In genomic region chr1:32863516-32864245, GRCh38 we compare ENCODE assay signal across 19 cellular contexts. TPM values are rescaled to one million over a fixed set of nuclear protein-coding genes. Genes with fewer than 3 reads are reported as not detected.
DNase-seq lines count a peak whose midpoint lies in the region; TF ChIP-seq lines count a peak whose summit lies in the region.
"Had no signal": no experiment of that assay in that cellular context is flagged by ENCODE, and none has a peak within 500 bp of the region (broad histone marks: within the 10 kb centered on the region; RNA-seq: fewer than 3 reads in every experiment).

No MANE protein-coding gene starts in this region.

- POLR2A ChIA-PET in activated CD4-positive, alpha-beta memory T cell treated with anti-CD3 and anti-CD28 coated beads for 36 hours (lab: Charles Lee) = interaction anchor here (0.6 kb wide), 1 partner anchor 27 kb away, joined by 3 read pairs; no protein-coding TSS in a partner anchor
- POLR2A ChIA-PET in activated CD4-positive, alpha-beta memory T cell treated with anti-CD3 and anti-CD28 coated beads, Interleukin-2, amount 10 ng/mL, durations not matched to agents 7 days and 5 days (lab: Charles Lee) = no interaction called here
- POLR2A ChIA-PET in HEK293 (lab: Yijun Ruan, JAX) = no interaction called here

- H3K79me2 ChIP-seq in neural progenitor cell (ENCODE audit: low read depth) = no peaks in the 10 kb centered on the region

- H3K4me3 ChIP-seq in HEK293 (ENCODE audit: low read depth, low read length) = no peak overlapping the region
- H3K4me3 ChIP-seq in coronary artery = no peak overlapping the region
- H3K4me3 ChIP-seq in neural progenitor cell = no peak overlapping the region
- no peak overlapping the region for H3K4me3 ChIP-seq in WERI-Rb-1 (ENCODE audit: low read depth, low read length)
- H3K4me3 ChIP-seq: MG63 had no signal

- H3K9me3 ChIP-seq in HEK293 (ENCODE audit: control insufficient read depth, insufficient read depth, low read depth, low read length) (no peaks in the 10 kb centered on the region), neural progenitor cell (ENCODE audit: low read depth) (no peaks in the 10 kb centered on the region), WERI-Rb-1 (ENCODE audit: severe bottlenecking) (no peaks in the 10 kb centered on the region)
- H3K9me3 ChIP-seq: Caco-2, MG63 had no signal

- no peaks in the 10 kb centered on the region for H3K9me3 Mint-ChIP-seq in activated CD4-positive, alpha-beta memory T cell treated with anti-CD3 and anti-CD28 coated beads for 36 hours
- H3K9me3 Mint-ChIP-seq in activated CD4-positive, alpha-beta memory T cell treated with anti-CD3 and anti-CD28 coated beads, Interleukin-2, amount 10 ng/mL, durations not matched to agents 7 days and 5 days = no peaks in the 10 kb centered on the region
- no peaks in the 10 kb centered on the region for H3K9me3 Mint-ChIP-seq in neural progenitor cell
- H3K9me3 Mint-ChIP-seq: CD4-positive, CD25-positive, alpha-beta regulatory T cell had no signal

- H3K27ac ChIP-seq in HEK293 (ENCODE audit: extremely low read depth, low read depth, low read length) (no peak overlapping the region), coronary artery (peak overlapping the region; percentile 49 to 65), neural progenitor cell (peak overlapping the region; percentile 29), WERI-Rb-1 (no peak overlapping the region)
- H3K27ac ChIP-seq: 22Rv1 had no signal

- TF ChIP-seq CTCF in HEK293 (tag by site-specific recombination; IDR thresholded peaks at IDR 0.05) (no peak), coronary artery (IDR thresholded peaks at IDR 0.05) (no peak), neural progenitor cell (IDR thresholded peaks at IDR 0.05) (no peak), WERI-Rb-1 (IDR thresholded peaks at IDR 0.05; ENCODE audit: low read depth, low read length) (no peak)

- H3K27me3 ChIP-seq in neural progenitor cell (no peaks in the 10 kb centered on the region), WERI-Rb-1 (ENCODE audit: insufficient read depth, low read depth, severe bottlenecking) (no peaks in the 10 kb centered on the region)
- H3K27me3 ChIP-seq: MG63 had no signal

- H3K4me2 ChIP-seq in neural progenitor cell = no peak overlapping the region

- no peak overlapping the region for H3K9ac ChIP-seq in neural progenitor cell

- CTCF ChIA-PET in activated CD4-positive, alpha-beta memory T cell treated with anti-CD3 and anti-CD28 coated beads for 36 hours (lab: Charles Lee) = interaction anchor here (0.6 to 1.9 kb wide), 3 partner anchors 12 to 151 kb away, joined by 4 to 6 read pairs (median 4); no protein-coding TSS in a partner anchor
- CTCF ChIA-PET in activated CD4-positive, alpha-beta memory T cell treated with anti-CD3 and anti-CD28 coated beads, Interleukin-2, amount 10 ng/mL, durations not matched to agents 7 days and 5 days (lab: Charles Lee) = interaction anchor here (0.7 kb wide), 1 partner anchor 269 kb away, joined by 3 read pairs; no protein-coding TSS in a partner anchor
- CTCF ChIA-PET in HEK293 (lab: Yijun Ruan, JAX) = interaction anchor here (0.6 to 2.0 kb wide), 4 partner anchors 9 to 35 kb away, joined by 3 to 6 read pairs (median 4); no protein-coding TSS in a partner anchor

- H3K4me1 Mint-ChIP-seq in activated CD4-positive, alpha-beta memory T cell treated with anti-CD3 and anti-CD28 coated beads for 36 hours (ENCODE audit: low read depth) = no peaks in the 10 kb centered on the region
- no peaks in the 10 kb centered on the region for H3K4me1 Mint-ChIP-seq in activated CD4-positive, alpha-beta memory T cell treated with anti-CD3 and anti-CD28 coated beads, Interleukin-2, amount 10 ng/mL, durations not matched to agents 7 days and 5 days
- H3K4me1 Mint-ChIP-seq in neural progenitor cell = peaks cover 31% of the 10 kb centered on the region
- H3K4me1 Mint-ChIP-seq: B cell had no signal

- intact Hi-C loops in activated CD4-positive, alpha-beta memory T cell treated with anti-CD3 and anti-CD28 coated beads for 36 hours (cut with micrococcal nuclease) = no loop called here

- H3K27ac Mint-ChIP-seq in activated CD4-positive, alpha-beta memory T cell treated with anti-CD3 and anti-CD28 coated beads for 36 hours = no peak overlapping the region
- H3K27ac Mint-ChIP-seq in activated CD4-positive, alpha-beta memory T cell treated with anti-CD3 and anti-CD28 coated beads, Interleukin-2, amount 10 ng/mL, durations not matched to agents 7 days and 5 days = no peak overlapping the region
- H3K27ac Mint-ChIP-seq in neural progenitor cell = peak overlapping the region; percentile 88
- H3K27ac Mint-ChIP-seq: B cell had no signal

- H3K4me1 ChIP-seq in HEK293 (ENCODE audit: control insufficient read depth, insufficient read depth, low read length) = no peaks in the 10 kb centered on the region
- H3K4me1 ChIP-seq in neural progenitor cell = peaks cover 4% of the 10 kb centered on the region
- H3K4me1 ChIP-seq: Caco-2 had no signal

- no peak overlapping the region for H2AFZ ChIP-seq in neural progenitor cell (replicated peaks)

- peaks cover 10% of the 10 kb centered on the region for H3K36me3 Mint-ChIP-seq in activated CD4-positive, alpha-beta memory T cell treated with anti-CD3 and anti-CD28 coated beads for 36 hours
- peaks cover 32% of the 10 kb centered on the region for H3K36me3 Mint-ChIP-seq in activated CD4-positive, alpha-beta memory T cell treated with anti-CD3 and anti-CD28 coated beads, Interleukin-2, amount 10 ng/mL, durations not matched to agents 7 days and 5 days (ENCODE audit: low read depth)
- peaks cover 19% of the 10 kb centered on the region for H3K36me3 Mint-ChIP-seq in neural progenitor cell

- peak; percentile 4 for DNase-seq in activated CD4-positive, alpha-beta memory T cell treated with anti-CD3 and anti-CD28 coated beads for 36 hours
- no peak for DNase-seq in activated CD4-positive, alpha-beta memory T cell treated with anti-CD3 and anti-CD28 coated beads, Interleukin-2, amount 10 ng/mL, durations not matched to agents 7 days and 5 days
- no peak for DNase-seq in coronary artery (ENCODE audit: low spot score)
- no peak for DNase-seq in neural progenitor cell (ENCODE audit: low spot score)
- no peak for DNase-seq in Kasumi-1 (lab: John Stamatoyannopoulos, UW)
- DNase-seq in WERI-Rb-1 = no peak
- DNase-seq in glomerular visceral epithelial cell (ENCODE audit: extremely low spot score) = no peak
- DNase-seq: Caco-2; CD4-positive, CD25-positive, alpha-beta regulatory T cell; DMS153; MG63; NCI-H1092 treated with DMSO at 0.1 percent for 48 hours; NCI-H226; NCI-H526; RPMI8226 had no signal

- H3K36me3 ChIP-seq in HEK293 (ENCODE audit: control insufficient read depth in 2 of 2, insufficient read depth in 1 of 2, low read length in 2 of 2) (peaks cover 0 to 67% of the 10 kb centered on the region in 2 experiments; a peak in 1 of 3 replicates), neural progenitor cell (no peaks in the 10 kb centered on the region), WERI-Rb-1 (peaks cover 70% of the 10 kb centered on the region)

- H3F3A ChIP-seq in neural progenitor cell (ENCODE audit: low read depth) = peaks cover 8% of the 10 kb centered on the region

- H4K20me1 ChIP-seq in neural progenitor cell (ENCODE audit: low read depth) = no peaks in the 10 kb centered on the region

- H3K27me3 Mint-ChIP-seq in activated CD4-positive, alpha-beta memory T cell treated with anti-CD3 and anti-CD28 coated beads for 36 hours = no peaks in the 10 kb centered on the region
- H3K27me3 Mint-ChIP-seq in activated CD4-positive, alpha-beta memory T cell treated with anti-CD3 and anti-CD28 coated beads, Interleukin-2, amount 10 ng/mL, durations not matched to agents 7 days and 5 days = peaks cover 1% of the 10 kb centered on the region
- peaks cover 2% of the 10 kb centered on the region for H3K27me3 Mint-ChIP-seq in neural progenitor cell (ENCODE audit: insufficient read depth, low read depth)
- H3K27me3 Mint-ChIP-seq: B cell had no signal

- no peak overlapping the region for H3K4me3 Mint-ChIP-seq in activated CD4-positive, alpha-beta memory T cell treated with anti-CD3 and anti-CD28 coated beads for 36 hours
- no peak overlapping the region for H3K4me3 Mint-ChIP-seq in activated CD4-positive, alpha-beta memory T cell treated with anti-CD3 and anti-CD28 coated beads, Interleukin-2, amount 10 ng/mL, durations not matched to agents 7 days and 5 days
- peak overlapping the region; percentile 31 for H3K4me3 Mint-ChIP-seq in neural progenitor cell
- H3K4me3 Mint-ChIP-seq: B cell; CD4-positive, CD25-positive, alpha-beta regulatory T cell had no signal

TF ChIP-seq in HEK293, 187 proteins besides CTCF, POLR2A, EP300 and RAD21 (continues in another document):
- TF ChIP-seq OSR2 (tag by site-specific recombination; IDR thresholded peaks at IDR 0.05) (no peak), ZSCAN30 (tag by site-specific recombination; IDR thresholded peaks at IDR 0.05) (no peak), ZNF433 (tag by site-specific recombination; IDR thresholded peaks at IDR 0.05; ENCODE audit: low read depth) (no peak), BCL11B (tag by site-specific recombination; IDR thresholded peaks at IDR 0.05; ENCODE audit: low read depth) (no peak)

RNA-seq across cellular contexts. Expression of gene FNDC5, which starts 7.0 kb away (rescaled TPM):
- total RNA-seq in activated CD4-positive, alpha-beta memory T cell treated with anti-CD3 and anti-CD28 coated beads for 36 hours = not detected
- not detected for total RNA-seq in activated CD4-positive, alpha-beta memory T cell treated with anti-CD3 and anti-CD28 coated beads, Interleukin-2, amount 10 ng/mL, durations not matched to agents 7 days and 5 days
- total RNA-seq in neural progenitor cell (ENCODE audit: low replicate concordance) = 9.6 and 21.4 TPM in 2 replicates
- total RNA-seq: CD4-positive, CD25-positive, alpha-beta regulatory T cell had no signal

RNA-seq across cellular contexts. Expression of gene HPCA, which starts 22.6 kb away (rescaled TPM):
- under 1 TPM in 1 of 2 experiments, not detected in 1; 0.29 TPM for total RNA-seq in activated CD4-positive, alpha-beta memory T cell treated with anti-CD3 and anti-CD28 coated beads for 36 hours
- total RNA-seq in activated CD4-positive, alpha-beta memory T cell treated with anti-CD3 and anti-CD28 coated beads, Interleukin-2, amount 10 ng/mL, durations not matched to agents 7 days and 5 days = under 1 TPM; 0.38 to 0.60 TPM
- total RNA-seq in neural progenitor cell (ENCODE audit: low replicate concordance) = 1.0 TPM in 1 of 2 replicates, not detected in the other
- total RNA-seq: B cell; Caco-2; CD4-positive, CD25-positive, alpha-beta regulatory T cell; H4 had no signal

RNA-seq across cellular contexts. Expression of gene TMEM54, which starts 37.5 kb away (rescaled TPM):
- total RNA-seq in activated CD4-positive, alpha-beta memory T cell treated with anti-CD3 and anti-CD28 coated beads for 36 hours = 1 to 10 TPM; 3.6 to 4.0 TPM
- total RNA-seq in activated CD4-positive, alpha-beta memory T cell treated with anti-CD3 and anti-CD28 coated beads, Interleukin-2, amount 10 ng/mL, durations not matched to agents 7 days and 5 days = not detected
- total RNA-seq in neural progenitor cell (ENCODE audit: low replicate concordance) = 13.5 and 14.5 TPM in 2 replicates
- total RNA-seq: B cell; CD4-positive, CD25-positive, alpha-beta regulatory T cell had no signal

RNA-seq across cellular contexts. Expression of gene S100PBP, which starts 46.2 kb away (rescaled TPM):
- total RNA-seq in activated CD4-positive, alpha-beta memory T cell treated with anti-CD3 and anti-CD28 coated beads for 36 hours = 10 to 100 TPM; 30.4 to 32.7 TPM
- total RNA-seq in activated CD4-positive, alpha-beta memory T cell treated with anti-CD3 and anti-CD28 coated beads, Interleukin-2, amount 10 ng/mL, durations not matched to agents 7 days and 5 days = 10 to 100 TPM; 78.4 to 84.0 TPM
- total RNA-seq in neural progenitor cell (ENCODE audit: low replicate concordance) = 72.9 and 107 TPM in 2 replicates

RNA-seq across cellular contexts. Expression of gene YARS1, which starts 46.5 kb away (rescaled TPM):
- 100 to 1,000 TPM; 208 to 213 TPM for total RNA-seq in activated CD4-positive, alpha-beta memory T cell treated with anti-CD3 and anti-CD28 coated beads for 36 hours
- total RNA-seq in activated CD4-positive, alpha-beta memory T cell treated with anti-CD3 and anti-CD28 coated beads, Interleukin-2, amount 10 ng/mL, durations not matched to agents 7 days and 5 days = 100 to 1,000 TPM; 204 to 214 TPM
- 38.2 and 61.5 TPM in 2 replicates for total RNA-seq in neural progenitor cell (ENCODE audit: low replicate concordance)

Comparison
In these comparisons a context has a peak if more than half of its experiments do, and no peak if none do; other contexts are left out.
1. H3K27ac ChIP-seq: peak in coronary artery (2 of 2) and neural progenitor cell (single experiment); none in HEK293 (single experiment) and WERI-Rb-1 (single experiment).
2. RNA of gene FNDC5, which starts 7.0 kb away (total RNA-seq): 9.6 to 21.4 TPM in neural progenitor cell; not detected in activated CD4-positive, alpha-beta memory T cell treated with anti-CD3 and anti-CD28 coated beads for 36 hours and not detected in activated CD4-positive, alpha-beta memory T cell treated with anti-CD3 and anti-CD28 coated beads, Interleukin-2, amount 10 ng/mL, durations not matched to agents 7 days and 5 days; every median in the first group is over 10 times any median in the second.